11 cellular contexts compared by ENCODE assay signal in genomic region chr10:79331226-79331625, GRCh38. TPM values are rescaled to one million over a fixed set of nuclear protein-coding genes. Genes with fewer than 3 reads are reported as not detected.
DNase-seq lines count a peak whose midpoint lies in the region; ATAC-seq and TF ChIP-seq lines count a peak whose summit lies in the region.
"Had no signal": no experiment of that assay in that cellular context is flagged by ENCODE, and none has a peak within 500 bp of the region (broad histone marks: within the 10 kb centered on the region; RNA-seq: fewer than 3 reads in every experiment).

No MANE protein-coding gene starts in this region.

- intact Hi-C loops in mammary epithelial cell (cut with micrococcal nuclease), result no loop called here
- intact Hi-C loops in MCF 10A (cut with micrococcal nuclease), result no loop called here

- H3K4me1 ChIP-seq in mammary epithelial cell (ENCODE audit: insufficient read depth, low read length), result peaks cover 39% of the 10 kb centered on the region

- peak overlapping the region; percentile 87 for H3K27ac ChIP-seq in mammary epithelial cell (ENCODE audit: insufficient read depth, low read depth, low read length)

- H3K27me3 ChIP-seq in mammary epithelial cell (ENCODE audit: insufficient read depth, low read length), result no peaks in the 10 kb centered on the region

- DNase-seq in mammary epithelial cell, result peak; percentile 79
- no peak for DNase-seq in MCF 10A (ENCODE audit: unreplicated experiment)
- DNase-seq in stimulated activated naive B cell treated with anti-CD40 and anti-IgM and Interleukin-4, amounts not matched to agents 10 μg/mL and 1 μg/mL and 100 μg/mL, for 72 hours, result no peak
- no peak for DNase-seq in mucosa of gallbladder (ENCODE audit: low spot score)
- DNase-seq: NCI-H1417 had no signal

- in situ Hi-C loops in mammary epithelial cell (cut with MboI; ENCODE audit: low sequenced_read_pairs in 2 of 2), result no loop called here

- ATAC-seq in HG02885 (IDR thresholded peaks at IDR 0.05; ENCODE audit: poor library complexity, unreplicated experiment) (peak; percentile 23), GM19463 (IDR thresholded peaks at IDR 0.05; ENCODE audit: unreplicated experiment) (no peak), GM19452 (IDR thresholded peaks at IDR 0.05; ENCODE audit: unreplicated experiment) (no peak)
- peak; percentile 26 to 29 for ATAC-seq in stimulated activated naive B cell treated with anti-CD40 and anti-IgM and Interleukin-4, amounts not matched to agents 10 μg/mL and 1 μg/mL and 100 μg/mL, for 72 hours (replicated peaks)

- no peaks in the 10 kb centered on the region for H3K27me3 Mint-ChIP-seq in MCF 10A (ENCODE audit: insufficient read depth, unreplicated experiment)
- H3K27me3 Mint-ChIP-seq in activated naive CD8-positive, alpha-beta T cell, result no peaks in the 10 kb centered on the region
- H3K27me3 Mint-ChIP-seq in stimulated activated naive B cell treated with anti-CD40 and anti-IgM and Interleukin-4, amounts not matched to agents 10 μg/mL and 1 μg/mL and 100 μg/mL, for 72 hours, result no peaks in the 10 kb centered on the region

- H3K79me2 ChIP-seq in mammary epithelial cell (ENCODE audit: insufficient read depth, low read length), result no peaks in the 10 kb centered on the region

- H3K9me3 ChIP-seq in mammary epithelial cell (replicated peaks; ENCODE audit: insufficient read depth, low read length), result no peaks in the 10 kb centered on the region

- H3K9ac ChIP-seq in mammary epithelial cell (ENCODE audit: insufficient read depth, low read length), result peak overlapping the region; percentile 61

- no peak overlapping the region for H3K27ac Mint-ChIP-seq in MCF 10A (ENCODE audit: low read depth, unreplicated experiment)
- peak overlapping the region; percentile 96 for H3K27ac Mint-ChIP-seq in activated naive CD8-positive, alpha-beta T cell
- peak overlapping the region; percentile 87 for H3K27ac Mint-ChIP-seq in stimulated activated naive B cell treated with anti-CD40 and anti-IgM and Interleukin-4, amounts not matched to agents 10 μg/mL and 1 μg/mL and 100 μg/mL, for 72 hours

- H3K36me3 Mint-ChIP-seq in MCF 10A (ENCODE audit: insufficient read depth, unreplicated experiment), result no peaks in the 10 kb centered on the region
- no peaks in the 10 kb centered on the region for H3K36me3 Mint-ChIP-seq in activated naive CD8-positive, alpha-beta T cell
- no peaks in the 10 kb centered on the region for H3K36me3 Mint-ChIP-seq in stimulated activated naive B cell treated with anti-CD40 and anti-IgM and Interleukin-4, amounts not matched to agents 10 μg/mL and 1 μg/mL and 100 μg/mL, for 72 hours
- H3K36me3 Mint-ChIP-seq: CD8-positive, alpha-beta memory T cell had no signal

- H2AFZ ChIP-seq in mammary epithelial cell (ENCODE audit: low read depth, low read length), result peak overlapping the region; percentile 14

- H3K4me3 ChIP-seq in mammary epithelial cell (replicated peaks in 1 of 3; ENCODE audit: insufficient read depth in 1 of 3, low read depth in 2 of 3, low read length in 3 of 3), result no peak overlapping the region

- peaks cover 15% of the 10 kb centered on the region for H3K4me1 Mint-ChIP-seq in MCF 10A (ENCODE audit: insufficient read depth, unreplicated experiment)
- H3K4me1 Mint-ChIP-seq in activated naive CD8-positive, alpha-beta T cell (ENCODE audit: low read depth), result peaks cover 33% of the 10 kb centered on the region
- peaks cover 21 to 34% of the 10 kb centered on the region in 2 donors for H3K4me1 Mint-ChIP-seq in stimulated activated naive B cell treated with anti-CD40 and anti-IgM and Interleukin-4, amounts not matched to agents 10 μg/mL and 1 μg/mL and 100 μg/mL, for 72 hours

- H3K4me2 ChIP-seq in mammary epithelial cell (ENCODE audit: insufficient read depth, low read depth, low read length), result no peak overlapping the region

- H3K4me3 Mint-ChIP-seq in MCF 10A (ENCODE audit: unreplicated experiment), result no peak overlapping the region
- H3K4me3 Mint-ChIP-seq in activated naive CD8-positive, alpha-beta T cell, result peak overlapping the region; percentile 17
- no peak overlapping the region for H3K4me3 Mint-ChIP-seq in stimulated activated naive B cell treated with anti-CD40 and anti-IgM and Interleukin-4, amounts not matched to agents 10 μg/mL and 1 μg/mL and 100 μg/mL, for 72 hours
- H3K4me3 Mint-ChIP-seq: CD8-positive, alpha-beta memory T cell; neural crest cell had no signal

- POLR2A ChIA-PET in MCF 10A (lab: Yijun Ruan, JAX), result no interaction called here

- no peaks in the 10 kb centered on the region for H3K36me3 ChIP-seq in mammary epithelial cell (ENCODE audit: insufficient read depth, low read length)

- H4K20me1 ChIP-seq in mammary epithelial cell (ENCODE audit: insufficient read depth, low read length), result no peaks in the 10 kb centered on the region

- dilution Hi-C loops in mammary epithelial cell (cut with HindIII; ENCODE audit: low sequenced_read_pairs), result no loop called here

- BruUV-seq in mammary epithelial cell (replicated peaks; lab: Mats Ljungman, UMichigan), result TSS peak; percentile 55
- no TSS peak for BruUV-seq in MCF 10A (replicated peaks; lab: Mats Ljungman, UMichigan)

- CTCF ChIA-PET in mammary epithelial cell (lab: Charles Lee; ENCODE audit: low non-redundant PET) (no interaction called here), MCF 10A (lab: Yijun Ruan, JAX) (interaction anchor here (0.6 to 2.0 kb wide), 3 partner anchors 17 to 1106 kb away, joined by 3 to 9 read pairs (median 3); partner anchors contain the start of gene PPIF)

- H3K9me3 Mint-ChIP-seq in MCF 10A (ENCODE audit: unreplicated experiment), result no peaks in the 10 kb centered on the region
- H3K9me3 Mint-ChIP-seq in activated naive CD8-positive, alpha-beta T cell (ENCODE audit: low read depth), result no peaks in the 10 kb centered on the region
- H3K9me3 Mint-ChIP-seq in stimulated activated naive B cell treated with anti-CD40 and anti-IgM and Interleukin-4, amounts not matched to agents 10 μg/mL and 1 μg/mL and 100 μg/mL, for 72 hours, result no peaks in the 10 kb centered on the region
- H3K9me3 Mint-ChIP-seq: CD8-positive, alpha-beta memory T cell had no signal

- 82% methylated on average over 2 of the region's 5 CpGs for WGBS in mammary epithelial cell (ENCODE audit: low coverage, missing lambda C conversion rate)

- TF ChIP-seq CTCF in mammary epithelial cell (conservative IDR thresholded peaks at IDR 0.05 in 1 of 2, IDR thresholded peaks at IDR 0.05 in 1 of 2; ENCODE audit: extremely low read depth in 1 of 2, insufficient read depth in 1 of 2, low read depth in 1 of 2, low read length in 2 of 2), result no peak
- TF ChIP-seq CTCF in MCF 10A (IDR thresholded peaks at IDR 0.05; ENCODE audit: unreplicated experiment), result no peak

RNA-seq across cellular contexts. Expression of gene PPIF, which starts 16.0 kb away (rescaled TPM):
- total RNA-seq in mammary epithelial cell (10 to 100 TPM; 32.0 to 78.1 TPM), MCF 10A (2022) (76.5 and 76.9 TPM in 2 replicates), mucosa of gallbladder (49.4 TPM)
- polyA plus RNA-seq in mammary epithelial cell, result 136 TPM
- polyA minus RNA-seq in mammary epithelial cell, result 94.0 TPM

Comparison
In these comparisons a context has a peak if more than half of its experiments do, and no peak if none do; other contexts are left out.
1. ATAC-seq: peak in HG02885 (single experiment) and stimulated activated naive B cell treated with anti-CD40 and anti-IgM and Interleukin-4, amounts not matched to agents 10 μg/mL and 1 μg/mL and 100 μg/mL, for 72 hours (2 of 2); none in GM19463 (single experiment) and GM19452 (single experiment).